In genomic region chr9:34665109-34665380, GRCh38 we compare ENCODE assay signal across 8 cellular contexts. TPM values are rescaled to one million over a fixed set of nuclear protein-coding genes. Genes with fewer than 3 reads are reported as not detected.
DNase-seq lines count a peak whose midpoint lies in the region; ATAC-seq and TF ChIP-seq lines count a peak whose summit lies in the region.

No MANE protein-coding gene starts in this region.

- peak overlapping the region; percentile 77 for H3K4me3 ChIP-seq in A673 (ENCODE audit: low read depth, low read length, poor library complexity, severe bottlenecking)
- H3K4me3 ChIP-seq in gastroesophageal sphincter, result peak overlapping the region; percentile 85 to 93

- POLR2A ChIA-PET in A673 (lab: Charles Lee; ENCODE audit: low non-redundant PET) (interaction anchor here (0.7 kb wide), 1 partner anchor 39 kb away, joined by 6 read pairs; no protein-coding TSS in a partner anchor), RWPE1 (lab: Yijun Ruan, JAX; ENCODE audit: low non-redundant PET) (interaction anchor here (0.5 to 1.3 kb wide), 3 partner anchors 13 to 19 kb away, joined by 3 to 4 read pairs (median 4); partner anchors contain the start of genes GALT and IL11RA)

- H3K27ac ChIP-seq in A673 (ENCODE audit: low read depth, low read length, poor library complexity, severe bottlenecking) (peak overlapping the region; percentile 74), RWPE1 (peak overlapping the region; percentile 93), gastroesophageal sphincter (peak overlapping the region; percentile 41 to 100 (median 99))

- no peak for TF ChIP-seq EP300 in gastroesophageal sphincter (IDR thresholded peaks at IDR 0.05)

- CTCF ChIA-PET in A673 (lab: Charles Lee), result interaction anchor here (0.6 to 1.1 kb wide), 4 partner anchors 18 to 255 kb away, joined by 3 to 6 read pairs (median 4); no protein-coding TSS in a partner anchor
- CTCF ChIA-PET in RWPE1 (lab: Yijun Ruan, JAX), result interaction anchor here (0.6 to 1.0 kb wide), 2 partner anchors 18 to 230 kb away, joined by 3 read pairs; partner anchors contain the start of gene GALT

- peak; percentile 14 for ATAC-seq in GM21447 (IDR thresholded peaks at IDR 0.05; ENCODE audit: unreplicated experiment)
- ATAC-seq in gastroesophageal sphincter, result peak; percentile 14
- ATAC-seq in stimulated activated naive B cell treated with anti-CD40 and anti-IgM and Interleukin-4, amounts not matched to agents 10 μg/mL and 1 μg/mL and 100 μg/mL, for 72 hours (replicated peaks), result peak; percentile 29 to 31

- H3K27me3 ChIP-seq in A673 (replicated peaks; ENCODE audit: insufficient read depth, low read depth, low read length, poor library complexity) (no peaks in the 10 kb centered on the region), gastroesophageal sphincter (no peaks in the 10 kb centered on the region)

- no CpG with 5 or more reads among the region's 20 CpGs for WGBS in gastroesophageal sphincter (ENCODE audit: low coverage in 1 of 2), 2 donors

- H3K36me3 ChIP-seq in A673 (ENCODE audit: insufficient read depth, low read length, poor library complexity, severe bottlenecking) (peaks cover 3% of the 10 kb centered on the region), gastroesophageal sphincter (peaks cover 0 to 43% of the 10 kb centered on the region in 2 donors)

- H3K4me1 ChIP-seq in A673 (ENCODE audit: insufficient read depth, low read length, poor library complexity, severe bottlenecking), result peaks cover 6% of the 10 kb centered on the region
- peaks cover 0 to 43% (median 13%) of the 10 kb centered on the region in 3 donors for H3K4me1 ChIP-seq in gastroesophageal sphincter

- TF ChIP-seq POLR2A in gastroesophageal sphincter (IDR thresholded peaks at IDR 0.05), result no peak

- peaks cover 10 to 21% of the 10 kb centered on the region in 2 donors for H3K4me1 Mint-ChIP-seq in stimulated activated naive B cell treated with anti-CD40 and anti-IgM and Interleukin-4, amounts not matched to agents 10 μg/mL and 1 μg/mL and 100 μg/mL, for 72 hours

- no peak for DNase-seq in A673 (ENCODE audit: low spot score)
- DNase-seq in RWPE1 (ENCODE audit: low spot score), result no peak
- no peak for DNase-seq in stimulated activated naive B cell treated with anti-CD40 and anti-IgM and Interleukin-4, amounts not matched to agents 10 μg/mL and 1 μg/mL and 100 μg/mL, for 72 hours
- DNase-seq in nucleus accumbens (lab: John Stamatoyannopoulos, UW), result no peak
- DNase-seq in ecto neural progenitor cell (ENCODE audit: low spot score), result no peak
- DNase-seq in NCI-H2171 treated with DMSO at 0.1 percent for 48 hours (lab: John Stamatoyannopoulos, UW), result no peak

- peaks cover 9 to 11% of the 10 kb centered on the region in 2 donors for H3K9me3 Mint-ChIP-seq in stimulated activated naive B cell treated with anti-CD40 and anti-IgM and Interleukin-4, amounts not matched to agents 10 μg/mL and 1 μg/mL and 100 μg/mL, for 72 hours

- peak overlapping the region; percentile 90 for H3K27ac Mint-ChIP-seq in stimulated activated naive B cell treated with anti-CD40 and anti-IgM and Interleukin-4, amounts not matched to agents 10 μg/mL and 1 μg/mL and 100 μg/mL, for 72 hours

- H3K36me3 Mint-ChIP-seq in stimulated activated naive B cell treated with anti-CD40 and anti-IgM and Interleukin-4, amounts not matched to agents 10 μg/mL and 1 μg/mL and 100 μg/mL, for 72 hours, result peaks cover 12 to 21% of the 10 kb centered on the region in 2 donors

- H3K4me3 Mint-ChIP-seq in stimulated activated naive B cell treated with anti-CD40 and anti-IgM and Interleukin-4, amounts not matched to agents 10 μg/mL and 1 μg/mL and 100 μg/mL, for 72 hours, result peak overlapping the region; percentile 90 to 93

- TF ChIP-seq CTCF in A673 (conservative IDR thresholded peaks at IDR 0.05; ENCODE audit: low read depth, low read length), result no peak
- TF ChIP-seq CTCF in RWPE1 (conservative IDR thresholded peaks at IDR 0.05; ENCODE audit: low read depth), result no peak
- TF ChIP-seq CTCF in gastroesophageal sphincter (IDR thresholded peaks at IDR 0.05), result peak in 1 of 4 experiments; percentile 49

- H3K9me3 ChIP-seq in A673 (ENCODE audit: low read depth, low read length, poor library complexity, severe bottlenecking) (no peaks in the 10 kb centered on the region), gastroesophageal sphincter (peaks cover 0 to 7% (median 0%) of the 10 kb centered on the region in 3 donors)

- no TSS peak for BruUV-seq in A673 (replicated peaks; lab: Mats Ljungman, UMichigan)

- intact Hi-C loops in A673 (cut with micrococcal nuclease; ENCODE audit: unreplicated experiment), result no loop called here

- no peaks in the 10 kb centered on the region for H3K27me3 Mint-ChIP-seq in stimulated activated naive B cell treated with anti-CD40 and anti-IgM and Interleukin-4, amounts not matched to agents 10 μg/mL and 1 μg/mL and 100 μg/mL, for 72 hours

RNA-seq across cellular contexts. Expression of gene CCL27, which starts 2.6 kb away (rescaled TPM):
- total RNA-seq in A673 (2021) (not detected in 2 replicates), gastroesophageal sphincter (not detected)

RNA-seq across cellular contexts. Expression of gene IL11RA, which starts 13.1 kb away (rescaled TPM):
- 5.6 and 12.1 TPM in 2 replicates for total RNA-seq in A673 (2021)
- 10 to 100 TPM; 31.8 to 80.2 (median 39.8) TPM for total RNA-seq in gastroesophageal sphincter

RNA-seq across cellular contexts. Expression of gene GALT, which starts 18.6 kb away (rescaled TPM):
- total RNA-seq in A673 (2021), result 27.6 and 37.6 TPM in 2 replicates
- 10 to 100 TPM; 19.1 to 51.4 (median 25.7) TPM for total RNA-seq in gastroesophageal sphincter

RNA-seq across cellular contexts. Expression of gene CCL19, which starts 26.0 kb away (rescaled TPM):
- total RNA-seq in A673 (2021) (not detected in 2 replicates), gastroesophageal sphincter (1 to 10 TPM in 1 of 4 donors, not detected in 3; 1.2 TPM)

RNA-seq across cellular contexts. Expression of gene SIGMAR1, which starts 27.5 kb away (rescaled TPM):
- total RNA-seq in A673 (2021) (165 and 172 TPM in 2 replicates), gastroesophageal sphincter (100 to 1,000 TPM in 1 of 4 donors, 10 to 100 TPM in 3; 58.2 to 152 (median 87.8) TPM)
